In genomic region chr4:87498446-87498900, GRCh38 we compare ENCODE assay signal across 9 cellular contexts. TPM values are rescaled to one million over a fixed set of nuclear protein-coding genes. Genes with fewer than 3 reads are reported as not detected.
DNase-seq lines count a peak whose midpoint lies in the region; ATAC-seq and TF ChIP-seq lines count a peak whose summit lies in the region.
"Had no signal": no experiment of that assay in that cellular context is flagged by ENCODE, and none has a peak within 500 bp of the region (broad histone marks: within the 10 kb centered on the region; RNA-seq: fewer than 3 reads in every experiment).

No MANE protein-coding gene starts in this region.

- H3K36me3 Mint-ChIP-seq in HFFc6 (ENCODE audit: low read depth) = no peaks in the 10 kb centered on the region
- no peaks in the 10 kb centered on the region for H3K36me3 Mint-ChIP-seq in T-helper 2 cell treated with Interferon-gamma antibody and Interleukin-4, amounts not matched to agents 5 μg/mL and 100 μg/mL, for 36 hours (ENCODE audit: low read depth)
- H3K36me3 Mint-ChIP-seq in activated naive CD4-positive, alpha-beta T cell treated with anti-CD3 and anti-CD28 coated beads for 36 hours (ENCODE audit: low read depth) = no peaks in the 10 kb centered on the region

- H3K4me1 ChIP-seq in sigmoid colon = peaks cover 0 to 63% (median 55%) of the 10 kb centered on the region in 4 donors

- H3K27ac Mint-ChIP-seq in HFFc6 = peak overlapping the region; percentile 79
- peak overlapping the region; percentile 21 for H3K27ac Mint-ChIP-seq in T-helper 2 cell treated with Interferon-gamma antibody and Interleukin-4, amounts not matched to agents 5 μg/mL and 100 μg/mL, for 36 hours
- no peak overlapping the region for H3K27ac Mint-ChIP-seq in activated naive CD4-positive, alpha-beta T cell treated with anti-CD3 and anti-CD28 coated beads for 36 hours

- H3K9me3 ChIP-seq in sigmoid colon = no peaks in the 10 kb centered on the region

- no peaks in the 10 kb centered on the region for H3K9me3 Mint-ChIP-seq in HFFc6
- H3K9me3 Mint-ChIP-seq in T-helper 2 cell treated with Interferon-gamma antibody and Interleukin-4, amounts not matched to agents 5 μg/mL and 100 μg/mL, for 36 hours = no peaks in the 10 kb centered on the region
- H3K9me3 Mint-ChIP-seq in activated naive CD4-positive, alpha-beta T cell treated with anti-CD3 and anti-CD28 coated beads for 36 hours = no peaks in the 10 kb centered on the region

- 24 to 29% methylated on average over 5 of the region's 5 CpGs for WGBS in sigmoid colon, 2 donors

- CTCF ChIA-PET in activated naive CD4-positive, alpha-beta T cell treated with anti-CD3 and anti-CD28 coated beads for 36 hours (lab: Charles Lee) = interaction anchor here (0.8 to 0.9 kb wide), 2 partner anchors 168 to 345 kb away, joined by 3 read pairs; no protein-coding TSS in a partner anchor

- no peak for TF ChIP-seq POLR2A in sigmoid colon (IDR thresholded peaks at IDR 0.05)

- H3K4me3 ChIP-seq in sigmoid colon = no peak overlapping the region
- H3K4me3 ChIP-seq: K562 had no signal

- H3K27ac ChIP-seq in sigmoid colon = peak overlapping the region; percentile 58 to 78 (median 72)

- TF ChIP-seq CTCF in HFFc6 (IDR thresholded peaks at IDR 0.05) (no peak), sigmoid colon (IDR thresholded peaks at IDR 0.05) (no peak)

- H3K4me1 Mint-ChIP-seq in HFFc6 (ENCODE audit: low read depth) = peaks cover 37% of the 10 kb centered on the region
- H3K4me1 Mint-ChIP-seq in T-helper 2 cell treated with Interferon-gamma antibody and Interleukin-4, amounts not matched to agents 5 μg/mL and 100 μg/mL, for 36 hours (ENCODE audit: low read depth) = peaks cover 15% of the 10 kb centered on the region
- peaks cover 3% of the 10 kb centered on the region for H3K4me1 Mint-ChIP-seq in activated naive CD4-positive, alpha-beta T cell treated with anti-CD3 and anti-CD28 coated beads for 36 hours (ENCODE audit: low read depth)

- no peaks in the 10 kb centered on the region for H3K27me3 ChIP-seq in sigmoid colon

- DNase-seq in HFFc6 = peak; percentile 54
- DNase-seq in T-helper 2 cell treated with Interferon-gamma antibody and Interleukin-4, amounts not matched to agents 5 μg/mL and 100 μg/mL, for 36 hours (ENCODE audit: low spot score) = no peak
- no peak for DNase-seq in sigmoid colon
- DNase-seq in activated naive CD4-positive, alpha-beta T cell treated with anti-CD3 and anti-CD28 coated beads for 36 hours = no peak
- no peak for DNase-seq in D341Med (ENCODE audit: low spot score)
- no peak for DNase-seq in foreskin melanocyte
- DNase-seq in GM19238 (ENCODE audit: insufficient read length, low spot score) = no peak

- TF ChIP-seq EP300 in sigmoid colon (IDR thresholded peaks at IDR 0.05) = no peak

- peak overlapping the region; percentile 83 for H3K4me3 Mint-ChIP-seq in HFFc6
- H3K4me3 Mint-ChIP-seq in T-helper 2 cell treated with Interferon-gamma antibody and Interleukin-4, amounts not matched to agents 5 μg/mL and 100 μg/mL, for 36 hours = peak overlapping the region; percentile 32
- H3K4me3 Mint-ChIP-seq in activated naive CD4-positive, alpha-beta T cell treated with anti-CD3 and anti-CD28 coated beads for 36 hours = no peak overlapping the region

- peaks cover 19 to 47% (median 21%) of the 10 kb centered on the region in 4 donors for H3K36me3 ChIP-seq in sigmoid colon

- H3K27me3 Mint-ChIP-seq in HFFc6 (ENCODE audit: insufficient read depth) = no peaks in the 10 kb centered on the region
- no peaks in the 10 kb centered on the region for H3K27me3 Mint-ChIP-seq in T-helper 2 cell treated with Interferon-gamma antibody and Interleukin-4, amounts not matched to agents 5 μg/mL and 100 μg/mL, for 36 hours (ENCODE audit: low read depth)
- H3K27me3 Mint-ChIP-seq in activated naive CD4-positive, alpha-beta T cell treated with anti-CD3 and anti-CD28 coated beads for 36 hours (ENCODE audit: low read depth) = no peaks in the 10 kb centered on the region

- intact Hi-C loops in sigmoid colon (cut with DNase I) = no loop called here
- intact Hi-C loops in activated naive CD4-positive, alpha-beta T cell treated with anti-CD3 and anti-CD28 coated beads for 36 hours (cut with micrococcal nuclease) = no loop called here

- ATAC-seq in GM18519 (IDR thresholded peaks at IDR 0.05; ENCODE audit: low FRiP score, unreplicated experiment) = peak; percentile 29
- ATAC-seq: K562 had no signal

RNA-seq across cellular contexts. Expression of gene SPARCL1, which starts 30.7 kb away (rescaled TPM):
- not detected for total RNA-seq in HFFc6 (2021; fragmentation: NEBNext Ultra II Directional; extraction: Animal tissue kit (Norgen Biotek cat#: 25700))
- 1,000 to 10,000 TPM; 1,005 to 1,386 (median 1,166) TPM for total RNA-seq in sigmoid colon
- 100 to 1,000 TPM in 1 of 3 donors, 10 to 100 TPM in 2; 10.4 to 145 (median 28.8) TPM for polyA plus RNA-seq in sigmoid colon
- not detected for total RNA-seq in activated naive CD4-positive, alpha-beta T cell treated with anti-CD3 and anti-CD28 coated beads for 36 hours

Comparison
In these comparisons a context has a peak if more than half of its experiments do, and no peak if none do; other contexts are left out.
1. RNA of gene SPARCL1, which starts 30.7 kb away (total RNA-seq): 1,005 to 1,386 TPM in sigmoid colon; not detected in HFFc6 and not detected in activated naive CD4-positive, alpha-beta T cell treated with anti-CD3 and anti-CD28 coated beads for 36 hours; every median in the first group is over 100 times any median in the second.